Comparison of ENCODE assay signal across 13 cellular contexts in the genomic region with DNA sequence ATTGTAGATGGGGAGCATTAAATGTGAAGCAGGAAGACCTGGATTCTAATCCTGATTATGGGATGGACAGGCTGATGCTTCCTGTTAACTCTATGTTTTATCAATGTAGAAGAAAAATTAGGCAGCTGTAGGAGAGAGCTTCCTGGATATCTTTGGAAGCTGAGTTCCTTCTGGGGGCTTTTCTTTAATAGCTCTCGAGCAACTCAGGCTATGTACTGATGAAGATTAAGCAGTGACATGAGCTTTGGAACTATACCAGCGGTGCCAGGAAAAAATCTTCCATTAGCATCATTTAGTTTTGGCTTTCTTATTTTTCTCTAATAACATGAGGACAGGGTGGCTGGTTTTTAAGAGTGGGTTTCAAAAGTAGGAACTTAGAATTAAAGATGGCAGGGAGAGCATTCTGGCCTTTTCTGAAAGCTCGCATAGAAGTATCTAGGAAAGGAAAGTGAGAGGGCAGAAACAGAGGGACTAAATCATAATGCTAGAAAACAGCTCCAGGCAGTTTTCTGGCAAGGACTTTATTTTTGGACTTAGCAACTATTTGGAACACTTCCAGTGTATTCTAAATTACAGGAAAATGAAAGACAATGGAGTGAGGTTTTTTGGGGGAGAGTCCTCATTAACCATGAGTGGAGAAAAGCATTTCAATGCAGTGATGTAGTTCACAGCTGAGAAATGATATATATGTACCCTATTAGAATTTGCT.
A peak's percentile ranks its signal among the peaks of the same experiment; 100 is the strongest.
DNase-seq lines count a peak whose midpoint lies in the region; ATAC-seq, FAIRE-seq and TF ChIP-seq lines count a peak whose summit lies in the region.
"Had no signal": no experiment of that assay in that cellular context is flagged by ENCODE, and none has a peak within 500 bp of the region (broad histone marks: within the 10 kb centered on the region; RNA-seq: fewer than 3 reads in every experiment).

No MANE protein-coding gene starts in this region.

- H3K9me3 ChIP-seq in liver (ENCODE audit: control insufficient read depth in 4 of 4, low read length in 3 of 4) = no peaks in the 10 kb centered on the region
- H3K9me3 ChIP-seq in HepG2 (ENCODE audit: low read length) = no peaks in the 10 kb centered on the region
- no peaks in the 10 kb centered on the region for H3K9me3 ChIP-seq in fibroblast of lung (ENCODE audit: control insufficient read depth, insufficient read depth, low read depth, low read length)

- H3K4me3 ChIP-seq in liver (ENCODE audit: low read depth in 1 of 3, low read length in 3 of 3) (no peak overlapping the region), HepG2 (replicated peaks in 1 of 3; ENCODE audit: insufficient read depth in 1 of 3, low read depth in 2 of 3, low read length in 3 of 3) (no peak overlapping the region), fibroblast of lung (replicated peaks in 1 of 4; ENCODE audit: control extremely low read depth in 1 of 4, insufficient read depth in 1 of 4, low read depth in 3 of 4, low read length in 4 of 4) (no peak overlapping the region)

- H3K4me1 Mint-ChIP-seq in natural killer cell treated with Interleukin-12 subunit alpha and Interleukin-12 subunit beta and Interleukin-15 and Interleukin-18, amount 100 ng/mL, for 72 hours (ENCODE audit: low read depth in 2 of 2) = peaks cover 19 to 32% of the 10 kb centered on the region in 2 donors

- H3K27me3 ChIP-seq in liver (ENCODE audit: control insufficient read depth in 4 of 4, insufficient read depth in 4 of 4, low read length in 3 of 4) = no peaks in the 10 kb centered on the region
- H3K27me3 ChIP-seq in HepG2 (ENCODE audit: control insufficient read depth in 1 of 2, insufficient read depth in 2 of 2, low read length in 2 of 2) = no peaks in the 10 kb centered on the region
- no peaks in the 10 kb centered on the region for H3K27me3 ChIP-seq in fibroblast of lung (ENCODE audit: control insufficient read depth, insufficient read depth, low read length)

- H2AFZ ChIP-seq in HepG2 (ENCODE audit: low read length) (no peak overlapping the region), fibroblast of lung (ENCODE audit: low read length) (no peak overlapping the region)

- no peaks in the 10 kb centered on the region for H3K27me3 Mint-ChIP-seq in natural killer cell treated with Interleukin-12 subunit alpha and Interleukin-12 subunit beta and Interleukin-15 and Interleukin-18, amount 100 ng/mL, for 72 hours
- H3K27me3 Mint-ChIP-seq: stimulated activated naive CD8-positive, alpha-beta T cell treated with anti-CD3 and anti-CD28 coated beads, Interleukin-15, Interleukin-2, amounts not matched to agents 100 ng/mL and 50 ng/mL, for 24 hours had no signal

- no peaks in the 10 kb centered on the region for H3K79me2 ChIP-seq in HepG2 (ENCODE audit: insufficient read depth, low read length)
- H3K79me2 ChIP-seq in fibroblast of lung (ENCODE audit: control insufficient read depth, insufficient read depth, low read length) = no peaks in the 10 kb centered on the region

- H3K36me3 ChIP-seq in liver (ENCODE audit: control insufficient read depth in 4 of 4, insufficient read depth in 3 of 4, low read depth in 1 of 4, low read length in 3 of 4) (peaks cover 0 to 3% (median under 1%) of the 10 kb centered on the region in 4 donors), HepG2 (replicated peaks in 1 of 2; ENCODE audit: control insufficient read depth in 1 of 2, insufficient read depth in 2 of 2, low read length in 2 of 2) (peaks cover 4 to 11% of the 10 kb centered on the region in 2 experiments; a peak in 2 of 5 replicates), fibroblast of lung (ENCODE audit: control insufficient read depth, insufficient read depth, low read length) (no peaks in the 10 kb centered on the region)

- ATAC-seq in HepG2 (no peak), HG02870 (IDR thresholded peaks at IDR 0.05; ENCODE audit: unreplicated experiment) (no peak)
- no peak for ATAC-seq in natural killer cell treated with Interleukin-12 subunit alpha and Interleukin-12 subunit beta and Interleukin-15 and Interleukin-18, amount 100 ng/mL, for 72 hours

- intact Hi-C loops in HepG2 (cut with micrococcal nuclease; ENCODE audit: unreplicated experiment) = no loop called here

- no peak overlapping the region for H3K4me2 ChIP-seq in HepG2 (ENCODE audit: low read depth, low read length)
- no peak overlapping the region for H3K4me2 ChIP-seq in fibroblast of lung (ENCODE audit: extremely low read depth, insufficient read depth, low read length)

- BruUV-seq in HepG2 (replicated peaks; lab: Mats Ljungman, UMichigan) = no TSS peak

- 83% methylated on average over 3 of the region's 3 CpGs for WGBS in liver
- 97% methylated on average over 3 of the region's 3 CpGs for WGBS in HepG2 (ENCODE audit: low lambda C conversion rate)

- no peak for TF ChIP-seq POLR2A in HepG2 (IDR thresholded peaks at IDR 0.05; ENCODE audit: insufficient read depth in 1 of 2, low read depth in 2 of 2, low read length in 2 of 2)

- TF ChIP-seq EP300 in HepG2 (IDR thresholded peaks at IDR 0.05; ENCODE audit: low read depth in 2 of 2, low read length in 2 of 2) (no peak), HepG2 (CRISPR knock-in tag; IDR thresholded peaks at IDR 0.05; ENCODE audit: borderline replicate concordance) (no peak)

- CTCF ChIA-PET in HepG2 (lab: Yijun Ruan, JAX; ENCODE audit: low intra/inter-chr PET ratio, low total read pairs) = no interaction called here

- no peak overlapping the region for H3K4me3 Mint-ChIP-seq in natural killer cell treated with Interleukin-12 subunit alpha and Interleukin-12 subunit beta and Interleukin-15 and Interleukin-18, amount 100 ng/mL, for 72 hours
- H3K4me3 Mint-ChIP-seq: stimulated activated naive CD8-positive, alpha-beta T cell treated with anti-CD3 and anti-CD28 coated beads, Interleukin-15, Interleukin-2, amounts not matched to agents 100 ng/mL and 50 ng/mL, for 24 hours had no signal

- peaks cover 12% of the 10 kb centered on the region for H3K36me3 Mint-ChIP-seq in natural killer cell treated with Interleukin-12 subunit alpha and Interleukin-12 subunit beta and Interleukin-15 and Interleukin-18, amount 100 ng/mL, for 72 hours

- H3K4me1 ChIP-seq in liver (ENCODE audit: control insufficient read depth in 4 of 4, insufficient read depth in 4 of 4, low read length in 3 of 4) (peaks cover 0 to 4% (median 1%) of the 10 kb centered on the region in 4 donors), HepG2 (ENCODE audit: insufficient read depth, low read length) (peaks cover 9% of the 10 kb centered on the region), fibroblast of lung (ENCODE audit: control insufficient read depth, extremely low read depth, insufficient read depth, low read length) (no peaks in the 10 kb centered on the region)

- no peak for FAIRE-seq in HepG2 (lab: Jason Lieb, UNC)
- FAIRE-seq: H1, small intestine had no signal

- in situ Hi-C loops in HepG2 (cut with HindIII; ENCODE audit: extremely low pct_ligation_motif_present, low pct_unique_long_range_greater_than_20kb) = no loop called here
- in situ Hi-C loops in ACHN (cut with HindIII; ENCODE audit: low pct_ligation_motif_present, low pct_unique_long_range_greater_than_20kb, low sequenced_read_pairs) = no loop called here

- no peaks in the 10 kb centered on the region for H4K20me1 ChIP-seq in HepG2 (ENCODE audit: insufficient read depth, low read length)
- H4K20me1 ChIP-seq in fibroblast of lung (ENCODE audit: control insufficient read depth, extremely low read depth, insufficient read depth, low read length) = no peaks in the 10 kb centered on the region

- no peak for TF ChIP-seq RAD21 in liver (IDR thresholded peaks at IDR 0.05)
- TF ChIP-seq RAD21 in HepG2 (CRISPR knock-in tag; IDR thresholded peaks at IDR 0.05) = no peak

- peak overlapping the region; percentile 12 to 23 for H3K27ac ChIP-seq in liver (ENCODE audit: low read depth in 1 of 2, low read length in 2 of 2)
- H3K27ac ChIP-seq in HepG2 (ENCODE audit: extremely low read length, insufficient read depth, low read length) = no peak overlapping the region
- H3K27ac ChIP-seq in fibroblast of lung (ENCODE audit: insufficient read depth, low read length) = no peak overlapping the region

- TF ChIP-seq CTCF in liver (IDR thresholded peaks at IDR 0.05; ENCODE audit: low read depth, low read length, missing input control) = no peak
- TF ChIP-seq CTCF in HepG2 (CRISPR knock-in tag; IDR thresholded peaks at IDR 0.05) = no peak
- no peak for TF ChIP-seq CTCF in fibroblast of lung (conservative IDR thresholded peaks at IDR 0.05 in 1 of 2, IDR thresholded peaks at IDR 0.05 in 1 of 2; ENCODE audit: low read depth in 1 of 2, low read length in 2 of 2)

- H3K9ac ChIP-seq in liver (ENCODE audit: low read depth in 1 of 2, low read length in 2 of 2) = no peak overlapping the region
- H3K9ac ChIP-seq in HepG2 (ENCODE audit: insufficient read depth, low read depth, low read length) = no peak overlapping the region
- H3K9ac ChIP-seq in fibroblast of lung (ENCODE audit: insufficient read depth, low read length) = no peak overlapping the region

- peaks cover 4% of the 10 kb centered on the region for H3K9me3 Mint-ChIP-seq in natural killer cell treated with Interleukin-12 subunit alpha and Interleukin-12 subunit beta and Interleukin-15 and Interleukin-18, amount 100 ng/mL, for 72 hours
- H3K9me3 Mint-ChIP-seq: stimulated activated naive CD8-positive, alpha-beta T cell treated with anti-CD3 and anti-CD28 coated beads, Interleukin-15, Interleukin-2, amounts not matched to agents 100 ng/mL and 50 ng/mL, for 24 hours had no signal

- POLR2A ChIA-PET in HepG2 (lab: Yijun Ruan, JAX) = no interaction called here

- DNase-seq in HepG2 (ENCODE audit: low spot score) (no peak), fibroblast of lung (ENCODE audit: low read depth in 2 of 2) (peak; percentile 72 to 80), MV-4-11 (lab: John Stamatoyannopoulos, UW) (no peak), ACHN (no peak)
- no peak for DNase-seq in natural killer cell treated with Interleukin-12 subunit alpha and Interleukin-12 subunit beta and Interleukin-15 and Interleukin-18, amount 100 ng/mL, for 72 hours (ENCODE audit: low spot score)
- DNase-seq in effector CD4-positive, alpha-beta T cell = no peak
- DNase-seq: activated gamma-delta T cell treated with Interleukin-2 at 50 U/mL for 16 hours, AML-193, small intestine had no signal

- peak overlapping the region; percentile 31 to 32 for H3K27ac Mint-ChIP-seq in natural killer cell treated with Interleukin-12 subunit alpha and Interleukin-12 subunit beta and Interleukin-15 and Interleukin-18, amount 100 ng/mL, for 72 hours
- H3K27ac Mint-ChIP-seq: stimulated activated naive CD8-positive, alpha-beta T cell treated with anti-CD3 and anti-CD28 coated beads, Interleukin-15, Interleukin-2, amounts not matched to agents 100 ng/mL and 50 ng/mL, for 24 hours had no signal

TF ChIP-seq in liver, 16 proteins besides CTCF, POLR2A, EP300 and RAD21 (continues in another document):
- no peak for TF ChIP-seq FOXA2 (IDR thresholded peaks at IDR 0.05)
- TF ChIP-seq RXRA (IDR thresholded peaks at IDR 0.05) = no peak
- TF ChIP-seq FOXA1 (IDR thresholded peaks at IDR 0.05) = no peak
- no peak for TF ChIP-seq JUND (IDR thresholded peaks at IDR 0.05)
- no peak for TF ChIP-seq YY1 (IDR thresholded peaks at IDR 0.05)

Comparison
In these comparisons a context has a peak if more than half of its experiments do, and no peak if none do; other contexts are left out.
1. H3K27ac ChIP-seq: peak in liver (2 of 2); none in HepG2 (single experiment) and fibroblast of lung (single experiment).
2. DNase-seq: peak in fibroblast of lung (2 of 2); none in HepG2 (single experiment), natural killer cell treated with Interleukin-12 subunit alpha and Interleukin-12 subunit beta and Interleukin-15 and Interleukin-18, amount 100 ng/mL, for 72 hours (single experiment), MV-4-11 (single experiment), effector CD4-positive, alpha-beta T cell (single experiment) and ACHN (single experiment).